Comparison of ENCODE assay signal across 9 cellular contexts in the genomic region with DNA sequence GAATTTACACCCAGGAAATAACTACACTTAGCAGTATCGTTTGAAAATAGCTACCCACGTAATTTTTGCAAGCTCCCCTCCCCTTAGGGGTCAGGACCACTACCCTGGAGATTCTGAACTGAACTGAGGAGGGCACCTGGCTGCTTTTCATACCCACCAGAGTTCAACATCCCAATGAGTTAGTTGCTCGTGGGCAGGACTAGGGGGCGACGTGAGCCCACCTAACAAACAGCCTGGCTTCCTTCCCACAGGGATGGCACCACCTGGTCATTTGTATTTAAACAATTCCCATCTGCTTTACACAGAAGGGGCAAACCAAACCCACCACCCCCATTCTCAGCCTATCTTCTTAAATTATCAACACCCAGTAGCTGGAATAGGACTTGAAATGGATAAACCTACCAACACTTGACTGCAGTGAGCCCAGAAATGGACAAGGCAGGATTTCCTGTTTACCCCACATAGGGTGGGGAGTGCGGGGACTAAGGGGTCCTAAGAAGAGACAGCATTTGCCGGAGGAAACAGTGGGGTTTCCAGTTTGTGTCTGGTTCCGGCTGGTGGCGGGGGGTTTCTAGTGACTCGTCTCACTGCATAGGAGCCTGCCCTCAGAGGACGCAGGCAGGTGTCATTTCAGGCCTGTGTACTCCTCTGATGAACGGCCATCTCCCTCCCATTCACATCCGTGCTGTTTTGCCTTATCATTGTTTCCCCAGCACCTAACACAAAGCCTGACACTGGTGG. TPM values are rescaled to one million over a fixed set of nuclear protein-coding genes. Genes with fewer than 3 reads are reported as not detected.
A peak's percentile ranks its signal among the peaks of the same experiment; 100 is the strongest.
DNase-seq lines count a peak whose midpoint lies in the region; ATAC-seq and TF ChIP-seq lines count a peak whose summit lies in the region.
"Had no signal": no experiment of that assay in that cellular context is flagged by ENCODE, and none has a peak within 500 bp of the region (broad histone marks: within the 10 kb centered on the region; RNA-seq: fewer than 3 reads in every experiment).

No MANE protein-coding gene starts in this region.

- ATAC-seq in activated CD8-positive, alpha-beta T cell treated with anti-CD3 and anti-CD28 coated beads, Interleukin-2, amount 10 ng/mL, durations not matched to agents 7 days and 5 days: no peak
- ATAC-seq in memory B cell (ENCODE audit: low read depth): peak; percentile 53
- no peak for ATAC-seq in HG03108 (IDR thresholded peaks at IDR 0.05; ENCODE audit: unreplicated experiment)
- no peak for ATAC-seq in HG03342 (IDR thresholded peaks at IDR 0.05; ENCODE audit: unreplicated experiment)
- ATAC-seq: left cardiac atrium had no signal

- CTCF ChIA-PET in activated CD8-positive, alpha-beta T cell treated with anti-CD3 and anti-CD28 coated beads, Interleukin-2, amount 10 ng/mL, durations not matched to agents 7 days and 5 days (lab: Charles Lee): interaction anchor here (0.6 to 3.2 kb wide), 7 partner anchors 12 to 276 kb away, joined by 3 to 19 read pairs (median 4); partner anchors contain the start of genes TAMM41 and VGLL4

- H3K4me3 Mint-ChIP-seq in activated CD8-positive, alpha-beta T cell treated with anti-CD3 and anti-CD28 coated beads, Interleukin-2, amount 10 ng/mL, durations not matched to agents 7 days and 5 days: no peak overlapping the region
- no peak overlapping the region for H3K4me3 Mint-ChIP-seq in memory B cell

- no peaks in the 10 kb centered on the region for H3K36me3 Mint-ChIP-seq in activated CD8-positive, alpha-beta T cell treated with anti-CD3 and anti-CD28 coated beads, Interleukin-2, amount 10 ng/mL, durations not matched to agents 7 days and 5 days (ENCODE audit: low read depth)
- H3K36me3 Mint-ChIP-seq in memory B cell: no peaks in the 10 kb centered on the region

- H3K4me1 Mint-ChIP-seq in activated CD8-positive, alpha-beta T cell treated with anti-CD3 and anti-CD28 coated beads, Interleukin-2, amount 10 ng/mL, durations not matched to agents 7 days and 5 days (ENCODE audit: low read depth): peaks cover 12% of the 10 kb centered on the region
- peaks cover 15% of the 10 kb centered on the region for H3K4me1 Mint-ChIP-seq in memory B cell

- H3K4me3 ChIP-seq in HFF-Myc (replicated peaks; ENCODE audit: low read depth, low read length): no peak overlapping the region

- no peaks in the 10 kb centered on the region for H3K27me3 Mint-ChIP-seq in activated CD8-positive, alpha-beta T cell treated with anti-CD3 and anti-CD28 coated beads, Interleukin-2, amount 10 ng/mL, durations not matched to agents 7 days and 5 days (ENCODE audit: low read depth)
- no peaks in the 10 kb centered on the region for H3K27me3 Mint-ChIP-seq in memory B cell

- POLR2A ChIA-PET in activated CD8-positive, alpha-beta T cell treated with anti-CD3 and anti-CD28 coated beads, Interleukin-2, amount 10 ng/mL, durations not matched to agents 7 days and 5 days (lab: Charles Lee): interaction anchor here (1.1 kb wide), 1 partner anchor 191 kb away, joined by 3 read pairs; the partner anchor contains the start of gene TAMM41

- no peaks in the 10 kb centered on the region for H3K9me3 Mint-ChIP-seq in activated CD8-positive, alpha-beta T cell treated with anti-CD3 and anti-CD28 coated beads, Interleukin-2, amount 10 ng/mL, durations not matched to agents 7 days and 5 days (ENCODE audit: insufficient read depth)
- H3K9me3 Mint-ChIP-seq in memory B cell: no peaks in the 10 kb centered on the region

- peak; percentile 69 for DNase-seq in D341Med (ENCODE audit: low spot score)
- DNase-seq in HFF-Myc (ENCODE audit: extremely low read depth, low read depth): no peak
- DNase-seq in activated CD8-positive, alpha-beta T cell treated with anti-CD3 and anti-CD28 coated beads, Interleukin-2, amount 10 ng/mL, durations not matched to agents 7 days and 5 days: peak; percentile 30
- no peak for DNase-seq in memory B cell (ENCODE audit: low spot score in 2 of 2)
- DNase-seq in middle frontal gyrus (ENCODE audit: extremely low spot score, low spot score): no peak
- DNase-seq: left cardiac atrium, NCI-H1048 had no signal

- peak overlapping the region; percentile 25 for H3K27ac Mint-ChIP-seq in activated CD8-positive, alpha-beta T cell treated with anti-CD3 and anti-CD28 coated beads, Interleukin-2, amount 10 ng/mL, durations not matched to agents 7 days and 5 days
- peak overlapping the region; percentile 76 for H3K27ac Mint-ChIP-seq in memory B cell

- TF ChIP-seq CTCF in HFF-Myc (IDR thresholded peaks at IDR 0.05; ENCODE audit: low read depth, low read length, missing control alignments): peak; percentile 62

RNA-seq across cellular contexts. Expression of gene VGLL4, which starts 11.6 kb away (rescaled TPM):
- 10 to 100 TPM; 37.1 TPM for total RNA-seq in activated CD8-positive, alpha-beta T cell treated with anti-CD3 and anti-CD28 coated beads, Interleukin-2, amount 10 ng/mL, durations not matched to agents 7 days and 5 days

Comparison
In these comparisons a context has a peak if more than half of its experiments do, and no peak if none do; other contexts are left out.
1. DNase-seq: peak in D341Med (single experiment) and activated CD8-positive, alpha-beta T cell treated with anti-CD3 and anti-CD28 coated beads, Interleukin-2, amount 10 ng/mL, durations not matched to agents 7 days and 5 days (single experiment); none in HFF-Myc (single experiment), memory B cell (0 of 2) and middle frontal gyrus (single experiment).